In genomic region chr9:120842685-120843485, GRCh38 we compare ENCODE assay signal across 8 cellular contexts. TPM values are rescaled to one million over a fixed set of nuclear protein-coding genes. Genes with fewer than 3 reads are reported as not detected.
DNase-seq lines count a peak whose midpoint lies in the region; ATAC-seq and TF ChIP-seq lines count a peak whose summit lies in the region.

Gene PSMD5, minus strand, starts transcription at chr9:120842922. Its CDS starts 13 bp downstream, at chr9:120842909.

- peaks cover 28% of the 10 kb centered on the region for H3K4me1 Mint-ChIP-seq in progenitor cell of endocrine pancreas (ENCODE audit: low read depth)

- H3K4me3 ChIP-seq in GM12864 (ENCODE audit: low read depth, low read length): peak within 1 kb of the TSS; percentile 82
- peak within 1 kb of the TSS; percentile 78 for H3K4me3 ChIP-seq in upper lobe of right lung

- peak within 1 kb of the TSS; percentile 92 for H3K4me3 Mint-ChIP-seq in progenitor cell of endocrine pancreas (ENCODE audit: low read depth)

- H3K36me3 ChIP-seq in upper lobe of right lung: peaks cover 4% of the 10 kb centered on the region

- H3K9me3 Mint-ChIP-seq in progenitor cell of endocrine pancreas (ENCODE audit: low read depth): no peaks in the 10 kb centered on the region

- no peak for TF ChIP-seq CTCF in GM12864 (IDR thresholded peaks at IDR 0.05; ENCODE audit: low read depth, low read length, missing control alignments)
- TF ChIP-seq CTCF in progenitor cell of endocrine pancreas (IDR thresholded peaks at IDR 0.05; ENCODE audit: unreplicated experiment): peak; percentile 2
- TF ChIP-seq CTCF in upper lobe of right lung (IDR thresholded peaks at IDR 0.05): no peak

- H3K9me3 ChIP-seq in upper lobe of right lung: no peaks in the 10 kb centered on the region

- peaks cover 11% of the 10 kb centered on the region for H3K36me3 Mint-ChIP-seq in progenitor cell of endocrine pancreas (ENCODE audit: insufficient read depth)

- H3K27ac ChIP-seq in upper lobe of right lung: peak within 1 kb of the TSS; percentile 90

- peak within 1 kb of the TSS; percentile 98 for H3K27ac Mint-ChIP-seq in progenitor cell of endocrine pancreas

- intact Hi-C loops in left cardiac atrium (cut with DNase I): loop anchor here in 1 of 2 donors (5.0 kb wide), 1 partner anchor 51 kb away; the partner anchor contains the start of gene FBXW2
- intact Hi-C loops in upper lobe of right lung (cut with DNase I): no loop called here

- DNase-seq in GM12864 (ENCODE audit: low read depth) (peak; percentile 96), NCI-H1417 treated with DMSO at 0.1 percent for 48 hours (lab: John Stamatoyannopoulos, UW) (peak; percentile 94), T-helper 1 cell (peak; percentile 94 to 98 (median 95)), amniotic stem cell (lab: John Stamatoyannopoulos, UW) (peak; percentile 97), left cardiac atrium (peak; percentile 99), progenitor cell of endocrine pancreas (ENCODE audit: low spot score, unreplicated experiment) (peak; percentile 89), upper lobe of right lung (peak; percentile 99)

- no peaks in the 10 kb centered on the region for H3K27me3 Mint-ChIP-seq in progenitor cell of endocrine pancreas

- ATAC-seq in HG02763 (IDR thresholded peaks at IDR 0.05; ENCODE audit: unreplicated experiment): peak; percentile 98
- ATAC-seq in left cardiac atrium: peak; percentile 99
- peak; percentile 98 for ATAC-seq in upper lobe of right lung

- H3K4me1 ChIP-seq in upper lobe of right lung: peaks cover 11% of the 10 kb centered on the region

- H3K27me3 ChIP-seq in upper lobe of right lung: no peaks in the 10 kb centered on the region

RNA-seq across cellular contexts. Expression of gene PSMD5, which starts in this region (rescaled TPM):
- 10 to 100 TPM; 22.5 to 25.9 TPM for total RNA-seq in left cardiac atrium
- total RNA-seq in progenitor cell of endocrine pancreas: 47.9 and 50.1 TPM in 2 replicates
- total RNA-seq in upper lobe of right lung: 38.2 TPM

Comparison
In these comparisons a context has a peak if more than half of its experiments do, and no peak if none do; other contexts are left out.
1. Peak in every context shown above with its lines: DNase-seq, ATAC-seq, H3K4me3 ChIP-seq and H3K27ac ChIP-seq.